1 cellular context compared by ENCODE assay signal in the genomic region with DNA sequence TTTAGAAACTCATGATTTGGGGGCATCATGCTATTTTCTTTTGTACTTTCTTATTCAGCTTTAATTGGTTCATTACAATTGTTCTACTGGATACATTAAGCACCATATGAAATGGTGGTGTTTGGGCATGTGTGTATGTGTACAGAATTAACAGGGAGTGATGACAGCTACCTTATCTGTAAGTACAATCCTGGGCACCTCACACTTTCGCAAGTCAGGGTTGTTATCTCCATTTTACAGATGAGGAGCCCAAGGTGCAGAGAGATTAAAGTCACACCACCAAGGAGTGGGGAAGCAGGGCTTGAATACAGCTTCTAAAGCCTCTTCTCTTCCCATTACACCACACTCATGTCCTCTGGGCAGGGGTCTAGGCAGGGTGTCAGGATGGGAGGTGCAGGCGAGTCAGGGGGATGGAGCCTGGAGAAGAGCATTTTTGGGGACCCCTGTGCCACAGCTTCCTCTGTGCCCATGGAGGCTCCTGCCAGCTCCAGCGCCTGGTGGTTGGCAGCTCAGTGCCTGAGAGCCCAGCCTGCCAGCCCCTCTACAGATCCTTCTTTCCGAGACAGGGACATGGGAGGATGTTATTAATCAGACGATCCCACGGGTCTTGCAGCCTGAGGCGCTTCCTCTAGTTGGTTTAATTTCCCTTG.
A peak's percentile ranks its signal among the peaks of the same experiment; 100 is the strongest.
TF ChIP-seq lines count a peak whose summit lies in the region.

No MANE protein-coding gene starts in this region.

TF ChIP-seq in K562, 482 proteins besides CTCF, POLR2A, EP300 and RAD21 (continued from another document):
- TF ChIP-seq, protein P1, sequence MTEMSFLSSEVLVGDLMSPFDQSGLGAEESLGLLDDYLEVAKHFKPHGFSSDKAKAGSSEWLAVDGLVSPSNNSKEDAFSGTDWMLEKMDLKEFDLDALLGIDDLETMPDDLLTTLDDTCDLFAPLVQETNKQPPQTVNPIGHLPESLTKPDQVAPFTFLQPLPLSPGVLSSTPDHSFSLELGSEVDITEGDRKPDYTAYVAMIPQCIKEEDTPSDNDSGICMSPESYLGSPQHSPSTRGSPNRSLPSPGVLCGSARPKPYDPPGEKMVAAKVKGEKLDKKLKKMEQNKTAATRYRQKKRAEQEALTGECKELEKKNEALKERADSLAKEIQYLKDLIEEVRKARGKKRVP (CRISPR knock-in tag; IDR thresholded peaks at IDR 0.05) = no peak
- TF ChIP-seq FOXA1 (IDR thresholded peaks at IDR 0.05; ENCODE audit: borderline replicate concordance) (no peak), ZNF561 (CRISPR knock-in tag; conservative IDR thresholded peaks at IDR 0.05) (no peak), CXXC5 (CRISPR knock-in tag; IDR thresholded peaks at IDR 0.05) (peak; percentile 57), ARID1B (IDR thresholded peaks at IDR 0.05) (peak; percentile 90), PML (IDR thresholded peaks at IDR 0.05; ENCODE audit: low read length) (peak; percentile 88), CEBPB (tag; IDR thresholded peaks at IDR 0.05) (peak; percentile 82), RHOXF2B (CRISPR knock-in tag; conservative IDR thresholded peaks at IDR 0.05) (no peak), JUND (IDR thresholded peaks at IDR 0.05; ENCODE audit: borderline replicate concordance, low read depth, low read length) (peak; percentile 20; the same call in 1 of the 2 replicates), JUND (tag; IDR thresholded peaks at IDR 0.05; ENCODE audit: borderline replicate concordance, low read depth, low read length) (no peak; the same call in 2 of the 3 replicates), HMGN3 (IDR thresholded peaks at IDR 0.05; ENCODE audit: borderline replicate concordance, extremely low read depth, insufficient read length, low read depth, low read length) (no peak), CTBP1 (IDR thresholded peaks at IDR 0.05; ENCODE audit: borderline replicate concordance) (peak; percentile 65; the same call in 1 of the 2 replicates), RCOR1 (IDR thresholded peaks at IDR 0.05; ENCODE audit: borderline replicate concordance in 1 of 2, low read depth in 2 of 2, low read length in 2 of 2) (peak in 1 of 2 experiments; percentile 94; a peak in 2 of 4 replicates), PHF8 (IDR thresholded peaks at IDR 0.05; ENCODE audit: borderline replicate concordance, low read length) (no peak), MECOM (CRISPR knock-in tag; IDR thresholded peaks at IDR 0.05) (no peak), ZNF232 (CRISPR knock-in tag; IDR thresholded peaks at IDR 0.05) (no peak)
